ENCODE assay signal across 8 cellular contexts in the genomic region with DNA sequence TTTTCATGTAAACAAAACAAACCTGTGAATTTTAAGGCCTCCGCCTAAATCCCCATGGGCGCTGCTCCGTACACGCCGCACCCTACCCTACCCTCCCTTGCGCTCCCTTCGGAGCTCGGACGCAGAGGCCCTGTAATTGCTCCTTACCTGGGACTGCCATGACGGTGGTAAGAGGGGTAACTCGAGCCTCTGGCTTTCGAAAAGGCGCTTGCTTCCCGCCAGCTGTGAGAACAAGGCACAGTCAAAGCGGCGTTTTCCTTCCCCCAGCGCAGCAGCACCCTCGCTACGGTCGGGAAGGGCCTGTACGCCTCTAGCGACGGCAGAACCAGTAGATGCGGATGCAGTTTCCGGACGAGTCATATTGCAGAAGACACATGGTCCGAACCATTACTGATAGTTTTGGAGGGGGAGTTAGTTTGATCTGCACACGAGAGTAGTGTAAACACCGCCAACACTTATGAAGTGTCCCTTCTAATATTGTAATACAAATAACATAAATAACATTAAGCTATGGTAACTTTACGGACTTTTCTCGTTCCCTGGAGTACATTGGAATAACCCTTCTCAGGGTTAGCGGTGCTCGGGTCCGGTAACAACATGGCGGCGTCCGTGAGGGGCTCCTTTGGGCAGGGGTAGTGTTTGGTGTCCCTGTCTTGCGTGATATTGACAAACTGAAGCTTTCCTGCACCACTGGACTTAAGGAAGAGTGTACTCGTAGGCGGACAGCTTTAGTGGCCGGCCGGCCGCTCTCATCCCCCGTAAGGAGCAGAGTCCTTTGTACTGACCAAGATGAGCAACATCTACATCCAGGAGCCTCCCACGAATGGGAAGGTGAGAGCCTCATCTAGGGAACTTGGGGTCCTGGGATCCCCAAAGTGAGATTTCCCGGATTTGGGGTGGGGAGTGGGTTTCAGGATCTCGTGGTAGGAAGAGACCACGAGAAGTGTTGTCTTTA. TPM values are rescaled to one million over a fixed set of nuclear protein-coding genes. Genes with fewer than 3 reads are reported as not detected.
DNase-seq lines count a peak whose midpoint lies in the region; ATAC-seq and TF ChIP-seq lines count a peak whose summit lies in the region.

Gene CWC27 (plus strand): TSS at position 573 of the 955 bp plus-strand sequence. CDS start 217 bp downstream, at position 790.
Gene SREK1IP1 (minus strand): TSS at position 334 of the 955 bp plus-strand sequence. CDS start 174 bp downstream, at position 160.

- H3K27me3 ChIP-seq in BE2C = no peaks in the 10 kb centered on the region

- H3K27ac ChIP-seq in coronary artery = peak within 1 kb of the TSS; percentile 78 to 93

- H3K4me3 ChIP-seq in BE2C (ENCODE audit: low read depth, low read length) (peak within 1 kb of the TSS; percentile 97), coronary artery (peak within 1 kb of the TSS; percentile 87)

- TF ChIP-seq CTCF in BE2C (IDR thresholded peaks at IDR 0.05; ENCODE audit: low read depth, low read length) (0 out of 2 replicates have a peak, but pooled peaks have one; percentile 24), coronary artery (IDR thresholded peaks at IDR 0.05) (no peak)

- peak; percentile 87 for DNase-seq in BE2C
- peak; percentile 85 for DNase-seq in NCI-H510A treated with DMSO at 0.1 percent for 48 hours (lab: John Stamatoyannopoulos, UW)
- peak; percentile 87 for DNase-seq in activated CD4-positive, alpha-beta T cell treated with anti-CD3 and anti-CD28 coated beads for 48 hours
- DNase-seq in coronary artery (ENCODE audit: low spot score) = peak; percentile 83
- DNase-seq in left colon = peak; percentile 79 to 81
- peak; percentile 86 for DNase-seq in stimulated activated CD4-positive, alpha-beta T cell treated with anti-CD3 and anti-CD28 coated beads, Interleukin-1b, Interleukin-23, amount 100 ng/mL, for 48 hours

- H3K9me3 ChIP-seq in BE2C = no peaks in the 10 kb centered on the region

- peaks cover 3% of the 10 kb centered on the region; the same call in 1 of the 2 replicates for H3K4me1 ChIP-seq in BE2C

- peaks cover 3% of the 10 kb centered on the region; the same call in 1 of the 2 replicates for H3K36me3 ChIP-seq in BE2C

- ATAC-seq in HG03439 (IDR thresholded peaks at IDR 0.05; ENCODE audit: unreplicated experiment) (peak; percentile 98), left colon (peak; percentile 93)

- TF ChIP-seq POLR2A in GM19193 (IDR thresholded peaks at IDR 0.05; ENCODE audit: extremely low read depth, insufficient read depth, insufficient read length) = peak; percentile 73

- intact Hi-C loops in left colon (cut with DNase I, micrococcal nuclease) = no loop called here

RNA-seq across cellular contexts. Expression of gene CWC27, which starts in this region (rescaled TPM):
- 25.5 TPM for polyA plus RNA-seq in BE2C (2012; ENCODE audit: insufficient read depth, insufficient read length, low read depth)
- 10 to 100 TPM; 13.5 to 14.0 TPM for total RNA-seq in left colon

RNA-seq across cellular contexts. Expression of gene SREK1IP1, which starts in this region (rescaled TPM):
- polyA plus RNA-seq in BE2C (2012; ENCODE audit: insufficient read depth, insufficient read length, low read depth) = 12.1 TPM
- total RNA-seq in left colon = 10 to 100 TPM; 13.7 to 25.2 TPM

Comparison
In these comparisons a context has a peak if more than half of its experiments do, and no peak if none do; other contexts are left out.
1. Peak in every context shown above with its lines: DNase-seq, ATAC-seq, H3K4me3 ChIP-seq and H3K27ac ChIP-seq.